9 cellular contexts compared by ENCODE assay signal in the genomic region with DNA sequence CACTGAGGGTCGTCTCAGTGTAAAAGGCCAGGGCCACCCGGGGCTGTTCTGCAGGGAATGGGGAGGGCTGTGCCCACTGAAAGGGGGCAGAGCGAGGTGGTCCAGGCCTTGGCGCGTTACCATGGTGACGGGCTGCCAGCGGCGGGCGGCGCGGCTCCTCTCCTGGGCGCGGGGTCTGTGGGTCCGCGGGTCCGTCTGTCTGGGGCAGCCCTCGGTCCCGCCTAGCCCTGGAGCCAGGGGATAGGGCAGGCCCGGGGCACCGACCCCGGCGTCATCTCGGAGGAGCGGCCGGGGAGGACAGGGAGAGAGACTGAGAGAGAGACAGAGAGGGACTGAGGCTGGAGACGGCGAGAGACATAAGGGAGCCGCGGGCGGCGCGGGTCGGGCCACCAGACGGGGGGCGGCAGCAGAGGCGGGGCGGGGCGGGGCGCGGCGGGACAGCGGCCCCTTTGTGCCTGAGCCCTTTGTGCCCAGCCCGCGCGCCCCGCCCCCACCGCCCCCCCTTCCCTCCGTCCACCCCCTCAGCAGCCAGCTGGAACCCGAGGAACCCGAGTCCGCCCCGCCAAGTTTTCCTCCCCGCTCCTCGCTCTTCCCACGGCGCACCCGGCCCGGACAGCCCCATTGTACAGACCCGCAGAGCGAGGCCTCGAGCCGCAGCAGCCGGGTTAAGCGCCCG. TPM values are rescaled to one million over a fixed set of nuclear protein-coding genes. Genes with fewer than 3 reads are reported as not detected.
DNase-seq lines count a peak whose midpoint lies in the region; ATAC-seq and TF ChIP-seq lines count a peak whose summit lies in the region.
"Had no signal": no experiment of that assay in that cellular context is flagged by ENCODE, and none has a peak within 500 bp of the region (broad histone marks: within the 10 kb centered on the region; RNA-seq: fewer than 3 reads in every experiment).

A gene with protein sequence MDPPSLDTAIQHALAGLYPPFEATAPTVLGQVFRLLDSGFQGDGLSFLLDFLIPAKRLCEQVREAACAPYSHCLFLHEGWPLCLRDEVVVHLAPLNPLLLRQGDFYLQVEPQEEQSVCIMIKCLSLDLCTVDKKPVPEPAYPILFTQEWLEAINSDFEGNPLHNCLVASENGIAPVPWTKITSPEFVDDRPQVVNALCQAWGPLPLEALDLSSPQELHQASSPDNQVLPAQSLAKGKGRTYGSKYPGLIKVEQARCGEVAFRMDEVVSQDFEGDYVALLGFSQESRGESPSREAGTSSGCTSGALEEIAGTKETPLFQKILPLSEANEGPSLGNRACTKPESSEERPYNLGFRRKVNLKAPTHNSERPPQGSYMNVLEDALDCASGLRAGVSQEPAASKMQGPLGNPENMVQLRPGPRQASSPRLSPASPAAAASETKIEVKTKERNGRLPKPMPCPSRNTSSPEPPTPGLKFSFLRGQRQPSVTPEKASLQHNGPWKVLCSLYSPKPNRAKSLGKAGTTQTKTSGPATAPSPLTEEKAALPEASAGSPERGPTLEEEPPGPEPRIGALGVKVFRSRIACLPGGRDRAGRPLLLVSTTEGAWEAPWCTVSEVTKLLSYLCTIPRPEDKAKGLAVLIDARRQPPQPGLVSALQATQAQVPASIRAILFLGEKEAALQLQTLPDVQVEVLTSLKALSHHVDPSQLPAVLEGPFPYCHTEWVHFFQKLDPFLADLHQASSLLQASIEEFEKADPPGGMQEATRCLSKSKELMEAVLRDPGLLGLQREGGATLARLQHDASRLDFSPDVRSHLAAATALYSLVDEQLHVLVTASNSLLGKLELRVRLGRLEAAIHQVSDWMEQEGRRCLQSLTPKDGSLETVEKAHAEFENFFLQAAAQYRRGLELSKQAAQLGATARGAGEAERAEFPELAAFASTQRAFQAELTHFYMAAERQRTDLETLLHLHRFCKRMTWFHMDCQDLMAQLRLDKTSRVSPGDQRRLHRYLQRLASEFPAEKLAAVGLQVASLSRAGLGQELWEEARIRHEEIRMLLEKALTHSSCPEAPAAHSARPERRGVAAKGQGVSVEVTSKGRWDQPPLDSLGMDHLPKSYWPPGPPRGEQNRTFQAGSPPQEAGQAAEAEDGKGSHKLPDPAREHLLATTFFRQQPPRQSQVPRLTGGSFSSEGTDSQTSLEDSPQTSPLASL (minus strand): TSS at position 358 of the 676 bp plus-strand sequence. CDS start 235 bp downstream, at position 123.

- no peaks in the 10 kb centered on the region for H3K27me3 ChIP-seq in brain microvascular endothelial cell (replicated peaks)
- H3K27me3 ChIP-seq in adrenal gland = peaks cover 12% of the 10 kb centered on the region

- TF ChIP-seq CTCF in brain microvascular endothelial cell (IDR thresholded peaks at IDR 0.05; ENCODE audit: low read depth, low read length, missing control alignments) (no peak), adrenal gland (IDR thresholded peaks at IDR 0.05) (no peak)

- H3K36me3 ChIP-seq in ES-I3 (ENCODE audit: insufficient read depth, low read length) (no peaks in the 10 kb centered on the region), brain microvascular endothelial cell (replicated peaks) (peaks cover 44% of the 10 kb centered on the region), adrenal gland (replicated peaks in 1 of 2) (no peaks in the 10 kb centered on the region)

- intact Hi-C loops in sciatic nerve (cut with DNase I) = no loop called here
- intact Hi-C loops in adrenal gland (cut with DNase I) = no loop called here

- H3K4me3 ChIP-seq in brain microvascular endothelial cell (ENCODE audit: low read depth, low read length) (peak within 1 kb of the TSS; percentile 94), iPS-18c (ENCODE audit: insufficient read depth, low read depth, low read length) (peak within 1 kb of the TSS; percentile 46), adrenal gland (peak within 1 kb of the TSS in 1 of 4 donors; percentile 42)

- in situ Hi-C loops in brain microvascular endothelial cell (cut with HindIII; ENCODE audit: low pct_ligation_motif_present, low sequenced_read_pairs) = no loop called here

- H3K9me3 ChIP-seq in ES-I3 (ENCODE audit: control insufficient read depth, insufficient read depth, low read length) (no peaks in the 10 kb centered on the region), iPS-18c (ENCODE audit: control insufficient read depth, insufficient read depth, low read length) (peaks cover 2% of the 10 kb centered on the region), adrenal gland (replicated peaks in 1 of 3) (no peaks in the 10 kb centered on the region)

- H3K27ac ChIP-seq in brain microvascular endothelial cell = peak within 1 kb of the TSS; percentile 97
- H3K27ac ChIP-seq in adrenal gland = peak within 1 kb of the TSS in 2 of 5 donors; percentile 73 to 84

- 4 to 10% (median 6%) methylated on average over 2 to 64 of the region's 65 CpGs for WGBS in adrenal gland, 4 donors

- DNase-seq in brain microvascular endothelial cell (no peak), sciatic nerve (ENCODE audit: low spot score) (peak; percentile 74), adrenal gland (no peak), HT-29 (ENCODE audit: low spot score) (no peak)
- DNase-seq in activated CD8-positive, alpha-beta memory T cell treated with anti-CD3 and anti-CD28 coated beads for 24 hours = no peak
- DNase-seq: NCI-H526 had no signal

- H3K4me1 ChIP-seq in ES-I3 (ENCODE audit: insufficient read depth, low read length) = no peaks in the 10 kb centered on the region
- no peaks in the 10 kb centered on the region for H3K4me1 ChIP-seq in adrenal gland (replicated peaks in 1 of 2)

- no peak for TF ChIP-seq POLR2A in adrenal gland (IDR thresholded peaks at IDR 0.05)

- ATAC-seq in sciatic nerve (peak; percentile 68), esophagus mucosa (no peak)

- peak within 1 kb of the TSS; percentile 53; the same call in 1 of the 2 replicates for H3K9ac ChIP-seq in ES-I3 (ENCODE audit: low read depth, low read length)

RNA-seq across cellular contexts. Expression of the gene that starts here (rescaled TPM):
- total RNA-seq in sciatic nerve = 56.0 TPM
- 1 to 10 TPM in 7 of 8 donors, under 1 TPM in 1; 0.78 to 5.3 (median 2.0) TPM for total RNA-seq in adrenal gland
- polyA plus RNA-seq in adrenal gland = 1 to 10 TPM in 2 of 3 donors, under 1 TPM in 1; 0.42 to 8.0 (median 3.2) TPM
- total RNA-seq in esophagus mucosa = 0.32 TPM
- total RNA-seq in HT-29 (2014; rRNA removed; shearing (Covaris generic)) = 0.05 TPM in 1 of 2 replicates, not detected in the other
